ENCODE assay signal across 9 cellular contexts in the genomic region with DNA sequence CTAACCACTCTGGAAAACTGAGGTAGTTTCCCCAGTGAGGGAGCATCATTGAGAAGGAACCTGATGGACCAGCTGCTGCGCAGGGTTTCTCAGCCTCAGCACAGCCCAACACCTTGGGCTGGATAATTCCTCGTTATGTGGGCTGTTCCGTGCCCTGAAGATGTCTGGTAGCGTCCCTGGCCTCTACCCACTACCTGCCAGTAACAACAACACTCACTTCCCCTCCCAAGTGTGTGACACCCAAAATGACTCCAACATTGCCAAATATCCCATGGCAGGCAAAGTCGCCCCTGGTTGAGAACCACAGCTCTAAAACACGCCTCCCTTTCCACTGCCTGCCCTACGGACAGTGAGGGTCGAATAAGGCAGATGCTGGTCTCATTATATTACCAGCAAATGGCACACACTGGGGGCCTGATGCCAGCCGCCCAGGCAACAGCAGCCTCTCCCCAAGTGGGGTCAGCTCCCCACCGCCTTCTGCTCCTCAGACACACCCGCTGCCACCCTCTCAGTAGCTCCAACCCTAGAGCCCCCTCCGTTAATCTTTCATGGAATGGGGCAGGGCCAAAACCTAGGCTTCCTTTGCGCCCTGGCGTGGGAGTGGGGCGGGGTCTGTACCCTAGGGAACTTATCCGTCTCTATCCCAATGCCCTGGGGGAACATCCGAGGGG. TPM values are rescaled to one million over a fixed set of nuclear protein-coding genes. Genes with fewer than 3 reads are reported as not detected.
DNase-seq lines count a peak whose midpoint lies in the region; ATAC-seq and TF ChIP-seq lines count a peak whose summit lies in the region.
"Had no signal": no experiment of that assay in that cellular context is flagged by ENCODE, and none has a peak within 500 bp of the region (broad histone marks: within the 10 kb centered on the region; RNA-seq: fewer than 3 reads in every experiment).

No MANE protein-coding gene starts in this region.

- TF ChIP-seq POLR2A in GM18526 (IDR thresholded peaks at IDR 0.05; ENCODE audit: extremely low read depth, insufficient read length) (peak; percentile 23), sigmoid colon (IDR thresholded peaks at IDR 0.05) (no peak)

- no TSS peak for BruUV-seq in OCI-LY7 (replicated peaks; lab: Mats Ljungman, UMichigan)

- no peaks in the 10 kb centered on the region for H3K9me3 ChIP-seq in OCI-LY7 (ENCODE audit: low read length)
- H3K9me3 ChIP-seq in sigmoid colon, result no peaks in the 10 kb centered on the region

- H3K4me3 ChIP-seq in OCI-LY7 (ENCODE audit: low read depth, low read length, poor library complexity, severe bottlenecking) (peak overlapping the region; percentile 96), sigmoid colon (peak overlapping the region; percentile 4 to 61 (median 52))

- H4K20me1 ChIP-seq in OCI-LY7 (ENCODE audit: insufficient read depth, low read length), result no peaks in the 10 kb centered on the region

- H3K4me1 ChIP-seq in OCI-LY7 (ENCODE audit: insufficient read depth, low read length, poor library complexity, severe bottlenecking), result peaks cover 77% of the 10 kb centered on the region
- peaks cover 0 to 39% (median 32%) of the 10 kb centered on the region in 4 donors for H3K4me1 ChIP-seq in sigmoid colon

- TF ChIP-seq CTCF in OCI-LY7 (conservative IDR thresholded peaks at IDR 0.05; ENCODE audit: low read length) (no peak), sigmoid colon (IDR thresholded peaks at IDR 0.05) (no peak)

- WGBS in sigmoid colon, 2 donors, result 23 to 48% methylated on average over 17 of the region's 17 CpGs

- ATAC-seq in esophagus mucosa, result peak; percentile 16
- no peak for ATAC-seq in GM18511 (IDR thresholded peaks at IDR 0.05; ENCODE audit: unreplicated experiment)

- intact Hi-C loops in OCI-LY7 (cut with micrococcal nuclease; ENCODE audit: unreplicated experiment), result no loop called here
- intact Hi-C loops in sigmoid colon (cut with DNase I), result no loop called here

- DNase-seq in OCI-LY7 (ENCODE audit: low spot score) (peak; percentile 50), sigmoid colon (no peak), GM19240 (ENCODE audit: insufficient read length, low spot score) (no peak), UCSD-AML1 (lab: John Stamatoyannopoulos, UW; ENCODE audit: unreplicated experiment) (no peak)
- no peak for DNase-seq in activated effector memory CD4-positive, alpha-beta T cell treated with anti-CD3 and anti-CD28 coated beads, Interleukin-2, amount 50 U/mL, for 16 hours

- POLR2A ChIA-PET in OCI-LY7 (lab: Charles Lee), result interaction anchor here (0.8 to 8.2 kb wide), 5 partner anchors 8 to 72 kb away, joined by 3 to 57 read pairs (median 9); no protein-coding TSS in a partner anchor

- CTCF ChIA-PET in OCI-LY7 (lab: Charles Lee; ENCODE audit: unreplicated experiment), result interaction anchor here (0.6 to 1.9 kb wide), 6 partner anchors 10 to 1452 kb away, joined by 3 to 9 read pairs (median 4); no protein-coding TSS in a partner anchor

- H3K27ac ChIP-seq in OCI-LY7 (ENCODE audit: low read depth, low read length, poor library complexity, severe bottlenecking), result peak overlapping the region; percentile 83
- peak overlapping the region; percentile 73 to 78 (median 76) for H3K27ac ChIP-seq in sigmoid colon

- no peak overlapping the region for H2AFZ ChIP-seq in OCI-LY7 (ENCODE audit: low read length)

- no peak for TF ChIP-seq EP300 in sigmoid colon (IDR thresholded peaks at IDR 0.05)

- H3K27me3 ChIP-seq in sigmoid colon, result no peaks in the 10 kb centered on the region

- peak overlapping the region; percentile 98 for H3K4me2 ChIP-seq in OCI-LY7 (ENCODE audit: low read length)

- H3K36me3 ChIP-seq in OCI-LY7 (ENCODE audit: insufficient read depth, low read length) (peaks cover 15% of the 10 kb centered on the region; the same call in 1 of the 2 replicates), sigmoid colon (no peaks in the 10 kb centered on the region)

- peaks cover 49% of the 10 kb centered on the region for H3K79me2 ChIP-seq in OCI-LY7 (ENCODE audit: insufficient read depth, low read depth, low read length)

- no peaks in the 10 kb centered on the region for H3K9me2 ChIP-seq in OCI-LY7 (ENCODE audit: insufficient read depth, low read length)

RNA-seq across cellular contexts. Expression of a gene that starts 1.0 kb away (rescaled TPM):
- 122 and 144 TPM in 2 replicates for total RNA-seq in OCI-LY7 (2014; rRNA removed; shearing (Covaris generic))
- total RNA-seq in OCI-LY7 (2022) (158 and 173 TPM in 2 replicates), esophagus mucosa (36.8 TPM), sigmoid colon (10 to 100 TPM in 3 of 4 donors, 1 to 10 TPM in 1; 7.9 to 27.6 (median 12.5) TPM)
- polyA plus RNA-seq in sigmoid colon, result 10 to 100 TPM in 1 of 3 donors, 1 to 10 TPM in 2; 1.2 to 35.7 (median 5.8) TPM

RNA-seq across cellular contexts. Expression of a gene that starts 32.8 kb away (rescaled TPM):
- not detected in 2 replicates for total RNA-seq in OCI-LY7 (2014; rRNA removed; shearing (Covaris generic))
- not detected in 2 replicates for total RNA-seq in OCI-LY7 (2022)
- total RNA-seq in esophagus mucosa, result not detected
- total RNA-seq in sigmoid colon, result not detected
- polyA plus RNA-seq in sigmoid colon, result under 1 TPM in 1 of 3 donors, not detected in 2; 0.12 TPM
- total RNA-seq: RPMI7951 had no signal

RNA-seq across cellular contexts. Expression of a gene that starts 37.3 kb away (rescaled TPM):
- total RNA-seq in OCI-LY7 (2014; rRNA removed; shearing (Covaris generic)), result 0.33 and 0.57 TPM in 2 replicates
- 0.22 and 0.44 TPM in 2 replicates for total RNA-seq in OCI-LY7 (2022)
- 2.6 TPM for total RNA-seq in esophagus mucosa
- 10 to 100 TPM; 18.6 to 33.4 (median 19.3) TPM for total RNA-seq in sigmoid colon
- 10 to 100 TPM in 2 of 3 donors, 1 to 10 TPM in 1; 9.7 to 25.8 (median 10.1) TPM for polyA plus RNA-seq in sigmoid colon

RNA-seq across cellular contexts. Expression of a gene that starts 39.6 kb away (rescaled TPM):
- 5.7 and 6.3 TPM in 2 replicates for total RNA-seq in OCI-LY7 (2014; rRNA removed; shearing (Covaris generic))
- total RNA-seq in OCI-LY7 (2022), result 11.7 and 15.9 TPM in 2 replicates
- 0.64 TPM for total RNA-seq in esophagus mucosa
- 1 to 10 TPM; 1.1 to 6.1 (median 3.6) TPM for total RNA-seq in sigmoid colon
- 1 to 10 TPM in 2 of 3 donors, not detected in 1; 4.8 to 7.1 TPM for polyA plus RNA-seq in sigmoid colon

RNA-seq across cellular contexts. Expression of a gene that starts 47.3 kb away (rescaled TPM):
- 43.4 and 55.1 TPM in 2 replicates for total RNA-seq in OCI-LY7 (2014; rRNA removed; shearing (Covaris generic))
- total RNA-seq in OCI-LY7 (2022) (71.0 and 79.6 TPM in 2 replicates), esophagus mucosa (17.2 TPM), sigmoid colon (10 to 100 TPM; 11.0 to 26.3 (median 16.1) TPM)
- 10 to 100 TPM in 1 of 3 donors, 1 to 10 TPM in 2; 6.2 to 16.1 (median 6.6) TPM for polyA plus RNA-seq in sigmoid colon
